ENCODE assay signal across 11 cellular contexts in the genomic region with DNA sequence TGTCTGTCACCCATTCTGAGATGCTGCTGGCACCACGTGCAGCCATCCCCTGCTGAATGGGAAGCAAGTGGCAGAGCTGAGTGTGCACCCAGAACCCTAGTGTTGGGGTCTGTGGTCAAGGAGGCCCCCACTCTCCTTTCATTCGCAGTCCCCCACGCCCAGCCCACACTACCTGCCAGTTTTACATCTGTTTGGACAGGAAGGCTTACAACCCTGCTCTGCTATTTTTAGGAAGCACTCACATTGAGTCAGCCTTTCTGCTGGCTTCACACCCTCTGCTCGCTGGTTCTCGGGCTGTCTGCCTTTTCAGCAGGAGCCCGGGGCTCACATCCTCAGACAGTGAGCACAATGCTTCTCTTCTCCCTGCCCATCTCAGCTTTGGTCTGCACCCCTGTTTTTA. TPM values are rescaled to one million over a fixed set of nuclear protein-coding genes. Genes with fewer than 3 reads are reported as not detected.
DNase-seq lines count a peak whose midpoint lies in the region; ATAC-seq and TF ChIP-seq lines count a peak whose summit lies in the region.
"Had no signal": no experiment of that assay in that cellular context is flagged by ENCODE, and none has a peak within 500 bp of the region (broad histone marks: within the 10 kb centered on the region; RNA-seq: fewer than 3 reads in every experiment).

No MANE protein-coding gene starts in this region.

- H3K27ac Mint-ChIP-seq in MCF 10A (ENCODE audit: low read depth, unreplicated experiment), result no peak overlapping the region
- no peak overlapping the region for H3K27ac Mint-ChIP-seq in activated CD8-positive, alpha-beta T cell treated with anti-CD3 and anti-CD28 coated beads, Interleukin-2, amount 10 ng/mL, durations not matched to agents 7 days and 5 days
- H3K27ac Mint-ChIP-seq in stimulated activated naive B cell treated with anti-CD40 and anti-IgM and Interleukin-4, amounts not matched to agents 10 μg/mL and 1 μg/mL and 100 μg/mL, for 72 hours, result no peak overlapping the region

- no peak overlapping the region for H2AFZ ChIP-seq in mammary epithelial cell (ENCODE audit: low read depth, low read length)

- POLR2A ChIA-PET in MCF 10A (lab: Yijun Ruan, JAX), result interaction anchor here (0.7 kb wide), 1 partner anchor 26 kb away, joined by 3 read pairs; no protein-coding TSS in a partner anchor
- POLR2A ChIA-PET in activated CD8-positive, alpha-beta T cell treated with anti-CD3 and anti-CD28 coated beads, Interleukin-2, amount 10 ng/mL, durations not matched to agents 7 days and 5 days (lab: Charles Lee), result interaction anchor here (0.6 kb wide), 1 partner anchor 110 kb away, joined by 3 read pairs; no protein-coding TSS in a partner anchor

- no peak overlapping the region for H3K4me3 ChIP-seq in mammary epithelial cell (replicated peaks in 1 of 3; ENCODE audit: insufficient read depth in 1 of 3, low read depth in 2 of 3, low read length in 3 of 3)
- no peak overlapping the region for H3K4me3 ChIP-seq in upper lobe of right lung
- H3K4me3 ChIP-seq: adrenal gland, lung had no signal

- in situ Hi-C loops in mammary epithelial cell (cut with MboI; ENCODE audit: low sequenced_read_pairs in 2 of 2), result no loop called here

- no peaks in the 10 kb centered on the region for H3K9me3 Mint-ChIP-seq in MCF 10A (ENCODE audit: unreplicated experiment)
- no peaks in the 10 kb centered on the region for H3K9me3 Mint-ChIP-seq in activated CD8-positive, alpha-beta T cell treated with anti-CD3 and anti-CD28 coated beads, Interleukin-2, amount 10 ng/mL, durations not matched to agents 7 days and 5 days (ENCODE audit: insufficient read depth)
- no peaks in the 10 kb centered on the region for H3K9me3 Mint-ChIP-seq in stimulated activated naive B cell treated with anti-CD40 and anti-IgM and Interleukin-4, amounts not matched to agents 10 μg/mL and 1 μg/mL and 100 μg/mL, for 72 hours

- no peaks in the 10 kb centered on the region for H3K36me3 Mint-ChIP-seq in MCF 10A (ENCODE audit: insufficient read depth, unreplicated experiment)
- H3K36me3 Mint-ChIP-seq in activated CD8-positive, alpha-beta T cell treated with anti-CD3 and anti-CD28 coated beads, Interleukin-2, amount 10 ng/mL, durations not matched to agents 7 days and 5 days (ENCODE audit: low read depth), result no peaks in the 10 kb centered on the region
- no peaks in the 10 kb centered on the region for H3K36me3 Mint-ChIP-seq in stimulated activated naive B cell treated with anti-CD40 and anti-IgM and Interleukin-4, amounts not matched to agents 10 μg/mL and 1 μg/mL and 100 μg/mL, for 72 hours

- H3K27ac ChIP-seq in mammary epithelial cell (ENCODE audit: insufficient read depth, low read depth, low read length), result no peak overlapping the region
- no peak overlapping the region for H3K27ac ChIP-seq in upper lobe of right lung
- H3K27ac ChIP-seq: adrenal gland had no signal

- no peaks in the 10 kb centered on the region for H3K27me3 ChIP-seq in mammary epithelial cell (ENCODE audit: insufficient read depth, low read length)
- no peaks in the 10 kb centered on the region for H3K27me3 ChIP-seq in upper lobe of right lung
- H3K27me3 ChIP-seq: adrenal gland had no signal

- ATAC-seq in HG02981 (IDR thresholded peaks at IDR 0.05; ENCODE audit: unreplicated experiment) (peak; percentile 66), left colon (no peak), upper lobe of right lung (no peak)
- peak; percentile 66 for ATAC-seq in activated CD8-positive, alpha-beta T cell treated with anti-CD3 and anti-CD28 coated beads, Interleukin-2, amount 10 ng/mL, durations not matched to agents 7 days and 5 days
- peak; percentile 66 to 70 for ATAC-seq in stimulated activated naive B cell treated with anti-CD40 and anti-IgM and Interleukin-4, amounts not matched to agents 10 μg/mL and 1 μg/mL and 100 μg/mL, for 72 hours (replicated peaks)

- no peaks in the 10 kb centered on the region for H3K27me3 Mint-ChIP-seq in MCF 10A (ENCODE audit: insufficient read depth, unreplicated experiment)
- H3K27me3 Mint-ChIP-seq in activated CD8-positive, alpha-beta T cell treated with anti-CD3 and anti-CD28 coated beads, Interleukin-2, amount 10 ng/mL, durations not matched to agents 7 days and 5 days (ENCODE audit: low read depth), result no peaks in the 10 kb centered on the region
- no peaks in the 10 kb centered on the region for H3K27me3 Mint-ChIP-seq in stimulated activated naive B cell treated with anti-CD40 and anti-IgM and Interleukin-4, amounts not matched to agents 10 μg/mL and 1 μg/mL and 100 μg/mL, for 72 hours

- TF ChIP-seq CTCF in MCF 10A (IDR thresholded peaks at IDR 0.05; ENCODE audit: unreplicated experiment) (no peak), mammary epithelial cell (conservative IDR thresholded peaks at IDR 0.05 in 1 of 2, IDR thresholded peaks at IDR 0.05 in 1 of 2; ENCODE audit: extremely low read depth in 1 of 2, insufficient read depth in 1 of 2, low read depth in 1 of 2, low read length in 2 of 2) (no peak), upper lobe of right lung (IDR thresholded peaks at IDR 0.05) (no peak)

- dilution Hi-C loops in mammary epithelial cell (cut with HindIII; ENCODE audit: low sequenced_read_pairs), result no loop called here

- peaks cover 10% of the 10 kb centered on the region for H3K4me1 Mint-ChIP-seq in MCF 10A (ENCODE audit: insufficient read depth, unreplicated experiment)
- peaks cover 8% of the 10 kb centered on the region for H3K4me1 Mint-ChIP-seq in activated CD8-positive, alpha-beta T cell treated with anti-CD3 and anti-CD28 coated beads, Interleukin-2, amount 10 ng/mL, durations not matched to agents 7 days and 5 days (ENCODE audit: low read depth)
- peaks cover 7 to 11% of the 10 kb centered on the region in 2 donors for H3K4me1 Mint-ChIP-seq in stimulated activated naive B cell treated with anti-CD40 and anti-IgM and Interleukin-4, amounts not matched to agents 10 μg/mL and 1 μg/mL and 100 μg/mL, for 72 hours

- CTCF ChIA-PET in MCF 10A (lab: Yijun Ruan, JAX) (no interaction called here), mammary epithelial cell (lab: Charles Lee; ENCODE audit: low non-redundant PET) (no interaction called here)
- CTCF ChIA-PET in activated CD8-positive, alpha-beta T cell treated with anti-CD3 and anti-CD28 coated beads, Interleukin-2, amount 10 ng/mL, durations not matched to agents 7 days and 5 days (lab: Charles Lee), result interaction anchor here (0.7 kb wide), 1 partner anchor 14 kb away, joined by 4 read pairs; no protein-coding TSS in a partner anchor

- no peak overlapping the region for H3K4me3 Mint-ChIP-seq in MCF 10A (ENCODE audit: unreplicated experiment)
- H3K4me3 Mint-ChIP-seq in activated CD8-positive, alpha-beta T cell treated with anti-CD3 and anti-CD28 coated beads, Interleukin-2, amount 10 ng/mL, durations not matched to agents 7 days and 5 days, result no peak overlapping the region
- H3K4me3 Mint-ChIP-seq in stimulated activated naive B cell treated with anti-CD40 and anti-IgM and Interleukin-4, amounts not matched to agents 10 μg/mL and 1 μg/mL and 100 μg/mL, for 72 hours, result no peak overlapping the region

- H3K4me2 ChIP-seq in mammary epithelial cell (ENCODE audit: insufficient read depth, low read depth, low read length), result no peak overlapping the region

- WGBS in mammary epithelial cell (ENCODE audit: low coverage, missing lambda C conversion rate), result 62% methylated on average over 6 of the region's 6 CpGs

- H4K20me1 ChIP-seq in mammary epithelial cell (ENCODE audit: insufficient read depth, low read length), result no peaks in the 10 kb centered on the region

- intact Hi-C loops in MCF 10A (cut with micrococcal nuclease) (no loop called here), mammary epithelial cell (cut with micrococcal nuclease) (no loop called here), left colon (cut with DNase I, micrococcal nuclease) (no loop called here), upper lobe of right lung (cut with DNase I) (no loop called here)

- peaks cover 12% of the 10 kb centered on the region for H3K4me1 ChIP-seq in mammary epithelial cell (ENCODE audit: insufficient read depth, low read length)
- H3K4me1 ChIP-seq in upper lobe of right lung, result peaks cover 13% of the 10 kb centered on the region

- H3K36me3 ChIP-seq in mammary epithelial cell (ENCODE audit: insufficient read depth, low read length) (no peaks in the 10 kb centered on the region), upper lobe of right lung (no peaks in the 10 kb centered on the region)
- H3K36me3 ChIP-seq: adrenal gland had no signal

- no peaks in the 10 kb centered on the region for H3K9me3 ChIP-seq in mammary epithelial cell (replicated peaks; ENCODE audit: insufficient read depth, low read length)
- no peaks in the 10 kb centered on the region for H3K9me3 ChIP-seq in upper lobe of right lung
- H3K9me3 ChIP-seq: adrenal gland had no signal

- peak; percentile 31 for DNase-seq in MCF 10A (ENCODE audit: unreplicated experiment)
- DNase-seq in mammary epithelial cell, result no peak
- peak; percentile 37 for DNase-seq in activated CD8-positive, alpha-beta T cell treated with anti-CD3 and anti-CD28 coated beads, Interleukin-2, amount 10 ng/mL, durations not matched to agents 7 days and 5 days
- DNase-seq in stimulated activated naive B cell treated with anti-CD40 and anti-IgM and Interleukin-4, amounts not matched to agents 10 μg/mL and 1 μg/mL and 100 μg/mL, for 72 hours, result no peak
- no peak for DNase-seq in stimulated activated CD4-positive, alpha-beta T cell treated with anti-CD3 and anti-CD28 coated beads, Interleukin-4, amount 100 ng/mL, for 4 hours
- no peak for DNase-seq in left colon
- DNase-seq in upper lobe of right lung, result no peak
- DNase-seq: NCI-H1092 treated with DMSO at 0.1 percent for 48 hours had no signal

- no peak overlapping the region for H3K9ac ChIP-seq in mammary epithelial cell (ENCODE audit: insufficient read depth, low read length)

- H3K79me2 ChIP-seq in mammary epithelial cell (ENCODE audit: insufficient read depth, low read length), result no peaks in the 10 kb centered on the region

- BruUV-seq in MCF 10A (replicated peaks; lab: Mats Ljungman, UMichigan) (no TSS peak), mammary epithelial cell (replicated peaks; lab: Mats Ljungman, UMichigan) (no TSS peak)

RNA-seq across cellular contexts. Expression of a gene that starts 10.7 kb away (rescaled TPM):
- 50.3 and 62.9 TPM in 2 replicates for total RNA-seq in MCF 10A (2022)
- 10 to 100 TPM; 13.3 to 50.5 TPM for total RNA-seq in mammary epithelial cell
- 63.4 TPM for polyA plus RNA-seq in mammary epithelial cell
- polyA minus RNA-seq in mammary epithelial cell, result 106 TPM
- 10 to 100 TPM; 52.9 to 62.7 TPM for total RNA-seq in activated CD8-positive, alpha-beta T cell treated with anti-CD3 and anti-CD28 coated beads, Interleukin-2, amount 10 ng/mL, durations not matched to agents 7 days and 5 days
- total RNA-seq in left colon, result 10 to 100 TPM; 30.2 to 36.7 TPM
- 37.0 TPM for total RNA-seq in upper lobe of right lung

RNA-seq across cellular contexts. Expression of a gene that starts 41.0 kb away (rescaled TPM):
- total RNA-seq in MCF 10A (2022) (5.8 and 7.1 TPM in 2 replicates), mammary epithelial cell (1 to 10 TPM; 4.4 to 5.0 TPM), left colon (1 to 10 TPM; 3.7 to 4.8 TPM), upper lobe of right lung (7.5 TPM)
- polyA plus RNA-seq in mammary epithelial cell, result 1.4 TPM
- polyA minus RNA-seq in mammary epithelial cell, result not detected
- 1 to 10 TPM; 6.5 to 8.0 TPM for total RNA-seq in activated CD8-positive, alpha-beta T cell treated with anti-CD3 and anti-CD28 coated beads, Interleukin-2, amount 10 ng/mL, durations not matched to agents 7 days and 5 days

Comparison
In these comparisons a context has a peak if more than half of its experiments do, and no peak if none do; other contexts are left out.
1. DNase-seq: peak in MCF 10A (single experiment) and activated CD8-positive, alpha-beta T cell treated with anti-CD3 and anti-CD28 coated beads, Interleukin-2, amount 10 ng/mL, durations not matched to agents 7 days and 5 days (single experiment); none in mammary epithelial cell (single experiment), stimulated activated naive B cell treated with anti-CD40 and anti-IgM and Interleukin-4, amounts not matched to agents 10 μg/mL and 1 μg/mL and 100 μg/mL, for 72 hours (single experiment), stimulated activated CD4-positive, alpha-beta T cell treated with anti-CD3 and anti-CD28 coated beads, Interleukin-4, amount 100 ng/mL, for 4 hours (0 of 2), left colon (0 of 2) and upper lobe of right lung (single experiment).
2. ATAC-seq: peak in HG02981 (single experiment), activated CD8-positive, alpha-beta T cell treated with anti-CD3 and anti-CD28 coated beads, Interleukin-2, amount 10 ng/mL, durations not matched to agents 7 days and 5 days (single experiment) and stimulated activated naive B cell treated with anti-CD40 and anti-IgM and Interleukin-4, amounts not matched to agents 10 μg/mL and 1 μg/mL and 100 μg/mL, for 72 hours (2 of 2); none in left colon (single experiment) and upper lobe of right lung (single experiment).